In genomic region chr3:128784843-128785242, GRCh38 we compare ENCODE assay signal across 11 cellular contexts. TPM values are rescaled to one million over a fixed set of nuclear protein-coding genes. Genes with fewer than 3 reads are reported as not detected.
DNase-seq lines count a peak whose midpoint lies in the region; ATAC-seq and TF ChIP-seq lines count a peak whose summit lies in the region.
"Had no signal": no experiment of that assay in that cellular context is flagged by ENCODE, and none has a peak within 500 bp of the region (broad histone marks: within the 10 kb centered on the region; RNA-seq: fewer than 3 reads in every experiment).

No MANE protein-coding gene starts in this region.

- H3K4me3 Mint-ChIP-seq in activated T-cell treated with anti-CD3 and anti-CD28 coated beads, Interleukin-2, amount 50 U/mL, for 72 hours, result no peak overlapping the region
- H3K4me3 Mint-ChIP-seq in activated naive CD8-positive, alpha-beta T cell, result peak overlapping the region; percentile 22
- H3K4me3 Mint-ChIP-seq in natural killer cell, result no peak overlapping the region
- H3K4me3 Mint-ChIP-seq: neural progenitor cell had no signal

- H3K4me1 Mint-ChIP-seq in activated T-cell treated with anti-CD3 and anti-CD28 coated beads, Interleukin-2, amount 50 U/mL, for 72 hours (ENCODE audit: low read depth), result peaks cover 95% of the 10 kb centered on the region
- peaks cover 89% of the 10 kb centered on the region for H3K4me1 Mint-ChIP-seq in activated naive CD8-positive, alpha-beta T cell (ENCODE audit: low read depth)
- H3K4me1 Mint-ChIP-seq in natural killer cell, result peaks cover 79 to 80% of the 10 kb centered on the region in 2 donors

- intact Hi-C loops in natural killer cell (cut with micrococcal nuclease), result loop anchor here (5.0 kb wide), 1 partner anchor 33 kb away; no protein-coding TSS in a partner anchor

- no peak for TF ChIP-seq CTCF in natural killer cell (IDR thresholded peaks at IDR 0.05)

- no peaks in the 10 kb centered on the region for H3K36me3 Mint-ChIP-seq in activated T-cell treated with anti-CD3 and anti-CD28 coated beads, Interleukin-2, amount 50 U/mL, for 72 hours (ENCODE audit: insufficient read depth in 2 of 2)
- peaks cover 12% of the 10 kb centered on the region for H3K36me3 Mint-ChIP-seq in activated naive CD8-positive, alpha-beta T cell
- H3K36me3 Mint-ChIP-seq in natural killer cell, result no peaks in the 10 kb centered on the region

- peak overlapping the region; percentile 1 for H3K27ac Mint-ChIP-seq in activated T-cell treated with anti-CD3 and anti-CD28 coated beads, Interleukin-2, amount 50 U/mL, for 72 hours
- H3K27ac Mint-ChIP-seq in activated naive CD8-positive, alpha-beta T cell, result peak overlapping the region; percentile 100
- peak overlapping the region; percentile 39 to 65 for H3K27ac Mint-ChIP-seq in natural killer cell
- H3K27ac Mint-ChIP-seq: neural progenitor cell had no signal

- no peak for DNase-seq in activated T-cell treated with anti-CD3 and anti-CD28 coated beads, Interleukin-2, amount 50 U/mL, for 72 hours
- DNase-seq in activated T-cell treated with anti-CD3 and anti-CD28 coated beads for 4 hours, result no peak
- DNase-seq in Caki2 (ENCODE audit: low read depth), result peak; percentile 5
- DNase-seq in natural killer cell, result no peak
- no peak for DNase-seq in COLO829 (ENCODE audit: low spot score)
- no peak for DNase-seq in GF-D8 (lab: John Stamatoyannopoulos, UW)
- no peak for DNase-seq in middle frontal gyrus (ENCODE audit: extremely low spot score, low spot score)
- DNase-seq: NCI-H187 treated with DMSO at 0.1 percent for 48 hours, NCI-H345 had no signal

- no peak for ATAC-seq in activated T-cell treated with anti-CD3 and anti-CD28 coated beads, Interleukin-2, amount 50 U/mL, for 72 hours (replicated peaks in 1 of 2)
- no peak for ATAC-seq in natural killer cell

- H3K9me3 Mint-ChIP-seq in activated T-cell treated with anti-CD3 and anti-CD28 coated beads, Interleukin-2, amount 50 U/mL, for 72 hours, result no peaks in the 10 kb centered on the region
- H3K9me3 Mint-ChIP-seq in activated naive CD8-positive, alpha-beta T cell (ENCODE audit: low read depth), result no peaks in the 10 kb centered on the region
- H3K9me3 Mint-ChIP-seq in natural killer cell, result no peaks in the 10 kb centered on the region
- H3K9me3 Mint-ChIP-seq: neural progenitor cell had no signal

- H3K27me3 Mint-ChIP-seq in activated T-cell treated with anti-CD3 and anti-CD28 coated beads, Interleukin-2, amount 50 U/mL, for 72 hours (ENCODE audit: low read depth), result no peaks in the 10 kb centered on the region
- no peaks in the 10 kb centered on the region for H3K27me3 Mint-ChIP-seq in activated naive CD8-positive, alpha-beta T cell
- H3K27me3 Mint-ChIP-seq in natural killer cell (ENCODE audit: low read depth in 2 of 2), result no peaks in the 10 kb centered on the region

- in situ Hi-C loops in Caki2 (cut with HindIII; ENCODE audit: low pct_unique_long_range_greater_than_20kb, low sequenced_read_pairs), result no loop called here

RNA-seq across cellular contexts. Expression of gene RAB7A, which starts 58.9 kb away (rescaled TPM):
- 100 to 1,000 TPM; 204 to 206 TPM for total RNA-seq in activated T-cell treated with anti-CD3 and anti-CD28 coated beads, Interleukin-2, amount 50 U/mL, for 72 hours
- 77.8 and 96.1 TPM in 2 replicates for total RNA-seq in Caki2 (2014; rRNA removed; shearing (Covaris generic); ENCODE audit: low replicate concordance)
- total RNA-seq in natural killer cell, result 100 to 1,000 TPM; 218 to 233 (median 224) TPM

Comparison
In these comparisons a context has a peak if more than half of its experiments do, and no peak if none do; other contexts are left out.
1. H3K27ac Mint-ChIP-seq: peak in every context shown above with its lines; median percentile 100 in activated naive CD8-positive, alpha-beta T cell; 52 in natural killer cell; 1 in activated T-cell treated with anti-CD3 and anti-CD28 coated beads, Interleukin-2, amount 50 U/mL, for 72 hours.